Comparison of ENCODE assay signal across 21 cellular contexts in genomic region chr5:116320486-116320885, GRCh38.
A peak's percentile ranks its signal among the peaks of the same experiment; 100 is the strongest.
DNase-seq lines count a peak whose midpoint lies in the region; ATAC-seq and TF ChIP-seq lines count a peak whose summit lies in the region.
"Had no signal": no experiment of that assay in that cellular context is flagged by ENCODE, and none has a peak within 500 bp of the region (broad histone marks: within the 10 kb centered on the region; RNA-seq: fewer than 3 reads in every experiment).

No MANE protein-coding gene starts in this region.

- no peak overlapping the region for H3K9ac ChIP-seq in adipocyte (ENCODE audit: low read length)

- no peaks in the 10 kb centered on the region for H3K4me1 ChIP-seq in adipocyte (ENCODE audit: control insufficient read depth, insufficient read depth, low read length)

- ATAC-seq in GM18502 (IDR thresholded peaks at IDR 0.05; ENCODE audit: poor library complexity, unreplicated experiment) = no peak
- no peak for ATAC-seq in GM21825 (IDR thresholded peaks at IDR 0.05; ENCODE audit: unreplicated experiment)
- ATAC-seq: activated T-helper 17 cell treated with anti-CD3 and anti-CD28 coated beads, Interleukin-2, amount 50 U/mL, for 72 hours; K562; WTC11 had no signal

- DNase-seq in adipocyte (ENCODE audit: low read depth) (peak; percentile 34), choroid plexus epithelial cell (ENCODE audit: low read depth) (peak; percentile 58), medulla oblongata (ENCODE audit: extremely low spot score) (peak; percentile 8), smooth muscle cell of the brain vasculature (ENCODE audit: low read depth, low spot score) (peak; percentile 32), iPS-NIHi11 (ENCODE audit: low spot score) (no peak)
- DNase-seq: activated CD8-positive, alpha-beta memory T cell treated with anti-CD3 and anti-CD28 coated beads, Interleukin-2, amount 50 U/mL, for 4 hours; anterior cingulate cortex; effector CD4-positive, alpha-beta T cell; hippocampal formation; islet precursor cell; NCI-H1436; NCI-H2107; right cardiac atrium; stimulated activated naive CD4-positive, alpha-beta T cell treated with Interleukin-2 at 50 U/mL for 16 hours had no signal

- TF ChIP-seq CTCF in choroid plexus epithelial cell (conservative IDR thresholded peaks at IDR 0.05; ENCODE audit: low read depth, low read length) = no peak

- H3K27me3 ChIP-seq in adipocyte (replicated peaks; ENCODE audit: control insufficient read depth, insufficient read depth, low read length) = no peaks in the 10 kb centered on the region

- no peaks in the 10 kb centered on the region for H3K9me3 ChIP-seq in adipocyte (ENCODE audit: control insufficient read depth, low read length)

- H3K36me3 ChIP-seq in adipocyte (ENCODE audit: control insufficient read depth, insufficient read depth, low read length, severe bottlenecking) = peaks cover 4% of the 10 kb centered on the region
- H3K36me3 ChIP-seq: thoracic aorta had no signal

- H3K4me3 ChIP-seq in adipocyte (ENCODE audit: low read length) = no peak overlapping the region
- no peak overlapping the region for H3K4me3 ChIP-seq in choroid plexus epithelial cell (ENCODE audit: low read depth, low read length)
- H3K4me3 ChIP-seq: K562, lung, thoracic aorta had no signal
